In the genomic region with DNA sequence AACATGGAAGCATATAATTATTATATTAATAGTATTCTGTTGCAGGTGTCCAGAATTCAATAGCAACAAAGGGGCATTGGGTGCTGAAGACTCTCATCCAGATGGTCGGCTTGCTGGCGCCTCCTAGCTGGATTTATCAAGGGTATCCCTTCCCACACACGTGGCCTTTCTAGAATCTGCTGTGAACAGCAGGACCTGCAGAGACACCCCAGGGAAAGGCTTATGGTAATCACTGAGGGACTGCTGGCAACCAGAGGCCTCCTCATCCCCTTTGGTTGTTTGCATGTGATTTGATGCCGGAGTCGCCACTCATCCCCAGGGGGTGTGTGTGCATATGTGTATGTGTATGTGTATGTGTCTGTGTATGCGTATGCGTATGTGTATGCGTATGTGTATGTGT, we compare ENCODE assay signal across 32 cellular contexts.
"Had no signal": no experiment of that assay in that cellular context is flagged by ENCODE, and none has a peak within 500 bp of the region (broad histone marks: within the 10 kb centered on the region; RNA-seq: fewer than 3 reads in every experiment).

No MANE protein-coding gene starts in this region.

- FAIRE-seq: astrocyte, bronchial epithelial cell, frontal cortex had no signal

- ATAC-seq: activated T-cell treated with anti-CD3 and anti-CD28 coated beads, Interleukin-2, amount 50 U/mL, for 72 hours; esophagus mucosa; T-cell had no signal

- H3K4me3 Mint-ChIP-seq: activated CD4-positive, alpha-beta memory T cell treated with anti-CD3 and anti-CD28 coated beads, Interleukin-2, amount 10 ng/mL, durations not matched to agents 7 days and 5 days; activated CD4-positive, alpha-beta T cell treated with anti-CD3 and anti-CD28 coated beads, Interleukin-2, amount 10 ng/mL, durations not matched to agents 7 days and 5 days; activated naive CD4-positive, alpha-beta T cell treated with anti-CD3 and anti-CD28 coated beads, Interleukin-2, amount 10 ng/mL, durations not matched to agents 7 days and 5 days; activated naive CD8-positive, alpha-beta T cell; activated T-cell treated with anti-CD3 and anti-CD28 coated beads, Interleukin-2, amount 50 U/mL, for 24 hours; activated T-cell treated with anti-CD3 and anti-CD28 coated beads, Interleukin-2, amount 50 U/mL, for 72 hours; central memory CD8-positive, alpha-beta T cell; dendritic cell treated with granulocyte-macrophage colony-stimulating factor and Interleukin-4, amounts not matched to agents 40 ng/mL and 50 ng/mL, for 4 days; endodermal cell; T-cell; T-helper 1 cell treated with Interleukin-12 subunit alpha and Interleukin-12 subunit beta and Interleukin-4 antibody, amounts not matched to agents 30 μg/mL and 1 μg/mL, for 36 hours; T-helper 2 cell treated with Interferon-gamma antibody and Interleukin-4, amounts not matched to agents 5 μg/mL and 100 μg/mL, for 36 hours had no signal

- H3K27me3 ChIP-seq: brain microvascular endothelial cell, dorsolateral prefrontal cortex had no signal

- H3K4me3 ChIP-seq: coronary artery, dorsolateral prefrontal cortex had no signal

- H3K36me3 ChIP-seq: brain microvascular endothelial cell had no signal

- H3K4me1 Mint-ChIP-seq: central memory CD8-positive, alpha-beta T cell; endodermal cell had no signal

- DNase-seq: activated CD4-positive, alpha-beta memory T cell treated with anti-CD3 and anti-CD28 coated beads, Interleukin-2, amount 10 ng/mL, durations not matched to agents 7 days and 5 days; activated CD4-positive, alpha-beta T cell treated with anti-CD3 and anti-CD28 coated beads for 1 hour; activated CD4-positive, alpha-beta T cell treated with anti-CD3 and anti-CD28 coated beads for 4 hours; activated CD4-positive, alpha-beta T cell treated with anti-CD3 and anti-CD28 coated beads, Interleukin-2, amount 10 ng/mL, durations not matched to agents 7 days and 5 days; activated CD4-positive, alpha-beta T cell treated with anti-CD3 and anti-CD28 coated beads, Interleukin-2, amount 50 U/mL, for 4 hours; activated CD8-positive, alpha-beta memory T cell treated with anti-CD3 and anti-CD28 coated beads, Interleukin-2, amount 50 U/mL, for 48 hours; activated gamma-delta T cell; activated naive CD4-positive, alpha-beta T cell; activated naive CD4-positive, alpha-beta T cell treated with anti-CD3 and anti-CD28 coated beads, Interleukin-2, amount 10 ng/mL, durations not matched to agents 7 days and 5 days; activated T-cell treated with anti-CD3 and anti-CD28 coated beads for 4 hours; activated T-cell treated with anti-CD3 and anti-CD28 coated beads, Interleukin-2, amount 50 U/mL, for 24 hours; activated T-cell treated with anti-CD3 and anti-CD28 coated beads, Interleukin-2, amount 50 U/mL, for 72 hours; amniotic stem cell; anterior cingulate cortex; brain microvascular endothelial cell; dorsolateral prefrontal cortex; effector memory CD4-positive, alpha-beta T cell; endodermal cell; foreskin fibroblast; SW 1271; T-cell; T1000 had no signal

- H3K9me3 Mint-ChIP-seq: activated CD4-positive, alpha-beta memory T cell treated with anti-CD3 and anti-CD28 coated beads, Interleukin-2, amount 10 ng/mL, durations not matched to agents 7 days and 5 days; activated naive CD4-positive, alpha-beta T cell treated with anti-CD3 and anti-CD28 coated beads, Interleukin-2, amount 10 ng/mL, durations not matched to agents 7 days and 5 days; activated T-cell treated with anti-CD3 and anti-CD28 coated beads, Interleukin-2, amount 50 U/mL, for 24 hours; activated T-cell treated with anti-CD3 and anti-CD28 coated beads, Interleukin-2, amount 50 U/mL, for 72 hours; central memory CD8-positive, alpha-beta T cell; dendritic cell treated with granulocyte-macrophage colony-stimulating factor and Interleukin-4, amounts not matched to agents 40 ng/mL and 50 ng/mL, for 4 days; T-helper 1 cell treated with Interleukin-12 subunit alpha and Interleukin-12 subunit beta and Interleukin-4 antibody, amounts not matched to agents 30 μg/mL and 1 μg/mL, for 36 hours had no signal

- H3K27ac ChIP-seq: brain microvascular endothelial cell, coronary artery, dorsolateral prefrontal cortex had no signal

- H3K27ac Mint-ChIP-seq: activated CD4-positive, alpha-beta memory T cell treated with anti-CD3 and anti-CD28 coated beads, Interleukin-2, amount 10 ng/mL, durations not matched to agents 7 days and 5 days; activated CD4-positive, alpha-beta T cell treated with anti-CD3 and anti-CD28 coated beads, Interleukin-2, amount 10 ng/mL, durations not matched to agents 7 days and 5 days; activated naive CD4-positive, alpha-beta T cell treated with anti-CD3 and anti-CD28 coated beads, Interleukin-2, amount 10 ng/mL, durations not matched to agents 7 days and 5 days; activated naive CD8-positive, alpha-beta T cell; activated T-cell treated with anti-CD3 and anti-CD28 coated beads, Interleukin-2, amount 50 U/mL, for 24 hours; activated T-cell treated with anti-CD3 and anti-CD28 coated beads, Interleukin-2, amount 50 U/mL, for 72 hours; dendritic cell treated with granulocyte-macrophage colony-stimulating factor and Interleukin-4, amounts not matched to agents 40 ng/mL and 50 ng/mL, for 4 days; endodermal cell; T-cell; T-helper 1 cell treated with Interleukin-12 subunit alpha and Interleukin-12 subunit beta and Interleukin-4 antibody, amounts not matched to agents 30 μg/mL and 1 μg/mL, for 36 hours; T-helper 2 cell treated with Interferon-gamma antibody and Interleukin-4, amounts not matched to agents 5 μg/mL and 100 μg/mL, for 36 hours had no signal

- H3K27me3 Mint-ChIP-seq: activated CD4-positive, alpha-beta memory T cell treated with anti-CD3 and anti-CD28 coated beads, Interleukin-2, amount 10 ng/mL, durations not matched to agents 7 days and 5 days; activated CD4-positive, alpha-beta T cell treated with anti-CD3 and anti-CD28 coated beads, Interleukin-2, amount 10 ng/mL, durations not matched to agents 7 days and 5 days; activated naive CD4-positive, alpha-beta T cell treated with anti-CD3 and anti-CD28 coated beads, Interleukin-2, amount 10 ng/mL, durations not matched to agents 7 days and 5 days; activated naive CD8-positive, alpha-beta T cell; activated T-cell treated with anti-CD3 and anti-CD28 coated beads, Interleukin-2, amount 50 U/mL, for 24 hours; central memory CD8-positive, alpha-beta T cell; dendritic cell treated with granulocyte-macrophage colony-stimulating factor and Interleukin-4, amounts not matched to agents 40 ng/mL and 50 ng/mL, for 4 days; T-cell had no signal
